Comparison of ENCODE assay signal across 9 cellular contexts in genomic region chr1:54273092-54273836, GRCh38.
DNase-seq lines count a peak whose midpoint lies in the region; ATAC-seq and TF ChIP-seq lines count a peak whose summit lies in the region.
"Had no signal": no experiment of that assay in that cellular context is flagged by ENCODE, and none has a peak within 500 bp of the region (broad histone marks: within the 10 kb centered on the region; RNA-seq: fewer than 3 reads in every experiment).

No MANE protein-coding gene starts in this region.

- ATAC-seq in GM19395 (IDR thresholded peaks at IDR 0.05; ENCODE audit: unreplicated experiment), result peak; percentile 64

- peaks cover 23 to 100% (median 82%) of the 10 kb centered on the region in 4 donors for H3K4me1 ChIP-seq in tibial artery

- H3K9me3 ChIP-seq in tibial artery, result no peaks in the 10 kb centered on the region

- H3K4me3 ChIP-seq in tibial artery, result peak overlapping the region in 1 of 2 donors; percentile 26

- DNase-seq in NCI-H524 treated with DMSO at 0.1 percent for 48 hours (lab: John Stamatoyannopoulos, UW) (peak; percentile 87), ecto neural progenitor cell (ENCODE audit: low spot score) (peak; percentile 76), medulla oblongata (ENCODE audit: extremely low spot score) (peak; percentile 92), tibial artery (peak; percentile 80 to 97), mesenteric fat pad (ENCODE audit: low spot score) (no peak), DMS79 treated with DMSO at 0.1 percent for 48 hours (lab: John Stamatoyannopoulos, UW) (no peak)
- no peak for DNase-seq in stimulated activated CD4-positive, alpha-beta T cell treated with anti-CD3 and anti-CD28 coated beads, Interleukin-1b, Interleukin-23, amount 100 ng/mL, for 48 hours
- DNase-seq: T-cell had no signal

- H3K27ac ChIP-seq in tibial artery, result peak overlapping the region; percentile 87 to 98

- TF ChIP-seq CTCF in tibial artery (IDR thresholded peaks at IDR 0.05), result peak; percentile 68 to 73

- no peaks in the 10 kb centered on the region for H3K36me3 ChIP-seq in tibial artery

- intact Hi-C loops in tibial artery (cut with DNase I; ENCODE audit: low total_unique reads), result loop anchor here (5.0 to 10.0 kb wide), 2 partner anchors 62 to 214 kb away; no protein-coding TSS in a partner anchor

- H3K27me3 ChIP-seq in tibial artery, result no peaks in the 10 kb centered on the region

Comparison
In these comparisons a context has a peak if more than half of its experiments do, and no peak if none do; other contexts are left out.
1. DNase-seq: peak in NCI-H524 treated with DMSO at 0.1 percent for 48 hours (single experiment), ecto neural progenitor cell (single experiment), medulla oblongata (single experiment) and tibial artery (2 of 2); none in mesenteric fat pad (single experiment), DMS79 treated with DMSO at 0.1 percent for 48 hours (single experiment) and stimulated activated CD4-positive, alpha-beta T cell treated with anti-CD3 and anti-CD28 coated beads, Interleukin-1b, Interleukin-23, amount 100 ng/mL, for 48 hours (single experiment).